In the genomic region with DNA sequence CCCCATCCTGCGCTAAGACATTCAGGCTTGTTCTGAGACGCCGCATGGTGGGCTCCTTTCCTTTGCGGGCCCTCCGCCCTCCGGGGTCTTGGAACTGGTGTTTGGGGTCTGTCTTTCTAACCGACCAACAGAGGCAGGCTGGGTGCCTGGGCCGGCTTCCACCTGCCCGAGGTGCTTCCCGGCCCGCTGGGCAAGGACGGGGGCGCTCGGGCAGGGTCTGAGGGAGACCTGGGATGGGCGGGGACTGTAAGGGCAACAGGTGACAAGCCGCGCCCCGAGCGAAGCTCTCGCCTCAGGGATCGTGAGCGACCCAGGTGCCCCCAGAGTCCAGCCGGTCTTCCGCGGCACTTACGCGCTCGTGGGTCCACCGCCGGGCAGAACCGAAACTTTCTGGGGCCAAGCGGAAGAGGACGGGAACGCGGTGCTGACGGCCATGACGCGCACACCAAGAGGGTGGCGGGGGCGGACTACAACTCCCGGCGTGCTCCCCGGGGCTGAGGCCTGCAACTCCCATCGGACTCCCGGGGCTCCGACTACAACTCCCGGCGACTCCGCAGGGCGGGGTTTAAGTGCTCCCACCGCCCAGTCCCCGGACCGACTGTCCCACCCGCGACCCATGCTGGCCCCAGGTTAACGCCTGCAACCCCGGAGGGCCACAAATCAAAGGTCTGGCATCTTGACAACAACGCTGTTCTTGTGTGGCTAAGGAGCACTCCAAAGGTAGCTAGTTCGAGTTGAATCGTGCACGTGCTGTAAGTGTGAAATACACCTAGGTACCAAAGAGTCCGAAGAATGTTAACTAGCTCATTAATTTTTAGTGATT, we compare ENCODE assay signal across 1 cellular context.
A peak's percentile ranks its signal among the peaks of the same experiment; 100 is the strongest.
TF ChIP-seq lines count a peak whose summit lies in the region.

A gene (minus strand): TSS at position 455 of the 823 bp plus-strand sequence. CDS start 10,914 bp downstream, outside the sequence.

TF ChIP-seq in HepG2, 621 proteins besides CTCF, POLR2A, EP300 and RAD21 (continued from another document and continues in another):
- TF ChIP-seq, protein P1, sequence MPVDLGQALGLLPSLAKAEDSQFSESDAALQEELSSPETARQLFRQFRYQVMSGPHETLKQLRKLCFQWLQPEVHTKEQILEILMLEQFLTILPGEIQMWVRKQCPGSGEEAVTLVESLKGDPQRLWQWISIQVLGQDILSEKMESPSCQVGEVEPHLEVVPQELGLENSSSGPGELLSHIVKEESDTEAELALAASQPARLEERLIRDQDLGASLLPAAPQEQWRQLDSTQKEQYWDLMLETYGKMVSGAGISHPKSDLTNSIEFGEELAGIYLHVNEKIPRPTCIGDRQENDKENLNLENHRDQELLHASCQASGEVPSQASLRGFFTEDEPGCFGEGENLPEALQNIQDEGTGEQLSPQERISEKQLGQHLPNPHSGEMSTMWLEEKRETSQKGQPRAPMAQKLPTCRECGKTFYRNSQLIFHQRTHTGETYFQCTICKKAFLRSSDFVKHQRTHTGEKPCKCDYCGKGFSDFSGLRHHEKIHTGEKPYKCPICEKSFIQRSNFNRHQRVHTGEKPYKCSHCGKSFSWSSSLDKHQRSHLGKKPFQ (CRISPR knock-in tag; IDR thresholded peaks at IDR 0.05; ENCODE audit: insufficient replicate concordance): peak; percentile 85
- TF ChIP-seq HOXA9 (CRISPR knock-in tag; IDR thresholded peaks at IDR 0.05; ENCODE audit: borderline replicate concordance) (no peak), MIER3 (CRISPR knock-in tag; IDR thresholded peaks at IDR 0.05; ENCODE audit: borderline replicate concordance) (peak; percentile 40; the same call in 1 of the 2 replicates), ZNF792 (CRISPR knock-in tag; IDR thresholded peaks at IDR 0.05) (0 out of 2 replicates have a peak, but pooled peaks have one; percentile 36), FOXO1 (CRISPR knock-in tag; IDR thresholded peaks at IDR 0.05) (peak; percentile 29; the same call in 1 of the 2 replicates), ZNF761 (CRISPR knock-in tag; conservative IDR thresholded peaks at IDR 0.05) (peak; percentile 75; the same call in 1 of the 2 replicates), HNRNPH1 (optimal IDR thresholded peaks at IDR 0.05; ENCODE audit: low read depth, low read length) (no peak), ZNF773 (CRISPR knock-in tag; IDR thresholded peaks at IDR 0.05; ENCODE audit: borderline replicate concordance) (no peak; the same call in 1 of the 2 replicates), ASH2L (IDR thresholded peaks at IDR 0.05; ENCODE audit: insufficient read length, low read depth, low read length) (peak; percentile 74), GTF3A (CRISPR knock-in tag; conservative IDR thresholded peaks at IDR 0.05) (no peak), ZIK1 (CRISPR knock-in tag; IDR thresholded peaks at IDR 0.05; ENCODE audit: borderline replicate concordance, low read depth) (no peak), ZSCAN22 (CRISPR knock-in tag; IDR thresholded peaks at IDR 0.05) (no peak), PAF1 (CRISPR knock-in tag; IDR thresholded peaks at IDR 0.05) (no peak), CHCHD3 (CRISPR knock-in tag; IDR thresholded peaks at IDR 0.05) (no peak), SOX6 (IDR thresholded peaks at IDR 0.05) (no peak), SOX6 (CRISPR knock-in tag; IDR thresholded peaks at IDR 0.05) (peak; percentile 70), ZNF75D (CRISPR knock-in tag; IDR thresholded peaks at IDR 0.05; ENCODE audit: borderline replicate concordance) (no peak), ZNF747 (CRISPR knock-in tag; IDR thresholded peaks at IDR 0.05; ENCODE audit: borderline replicate concordance) (no peak), SP4 (CRISPR knock-in tag; IDR thresholded peaks at IDR 0.05) (0 out of 2 replicates have a peak, but pooled peaks have one; percentile 24), MIXL1 (CRISPR knock-in tag; IDR thresholded peaks at IDR 0.05) (no peak), GZF1 (CRISPR knock-in tag; IDR thresholded peaks at IDR 0.05) (peak; percentile 50; the same call in 1 of the 2 replicates), KLF13 (CRISPR knock-in tag; IDR thresholded peaks at IDR 0.05) (no peak), ZSCAN29 (CRISPR knock-in tag; conservative IDR thresholded peaks at IDR 0.05) (peak; percentile 45; the same call in 1 of the 2 replicates), RBM39 (IDR thresholded peaks at IDR 0.05; ENCODE audit: low read depth, low read length, poor library complexity, severe bottlenecking) (peak; percentile 73), IRX3 (CRISPR knock-in tag; IDR thresholded peaks at IDR 0.05; ENCODE audit: borderline replicate concordance, low read depth) (no peak), RNF2 (conservative IDR thresholded peaks at IDR 0.05; ENCODE audit: low read depth) (peak; percentile 77), AGO2 (optimal IDR thresholded peaks at IDR 0.05; ENCODE audit: low read depth, low read length) (peak; percentile 68), EZH2 (conservative IDR thresholded peaks at IDR 0.05; ENCODE audit: low read depth, low read length) (no peak), ZNF296 (CRISPR knock-in tag; conservative IDR thresholded peaks at IDR 0.05) (no peak), PTBP1 (IDR thresholded peaks at IDR 0.05; ENCODE audit: low read depth, low read length, poor library complexity, severe bottlenecking) (no peak), YEATS2 (CRISPR knock-in tag; IDR thresholded peaks at IDR 0.05; ENCODE audit: borderline replicate concordance) (peak; percentile 38; the same call in 1 of the 2 replicates), ZNF878 (CRISPR knock-in tag; IDR thresholded peaks at IDR 0.05) (no peak), SP1 (IDR thresholded peaks at IDR 0.05) (no peak), SP1 (CRISPR knock-in tag; IDR thresholded peaks at IDR 0.05) (peak; percentile 43; the same call in 1 of the 2 replicates), ZNF230 (CRISPR knock-in tag; IDR thresholded peaks at IDR 0.05) (peak; percentile 71), ZFP82 (CRISPR knock-in tag; IDR thresholded peaks at IDR 0.05; ENCODE audit: borderline replicate concordance) (peak; percentile 25; the same call in 1 of the 2 replicates), MYNN (CRISPR knock-in tag; IDR thresholded peaks at IDR 0.05; ENCODE audit: low read depth) (no peak), KLF12 (CRISPR knock-in tag; IDR thresholded peaks at IDR 0.05; ENCODE audit: borderline replicate concordance) (peak; percentile 46; the same call in 1 of the 2 replicates), ZSCAN30 (CRISPR knock-in tag; IDR thresholded peaks at IDR 0.05) (no peak), SUZ12 (IDR thresholded peaks at IDR 0.05; ENCODE audit: low read depth, low read length) (peak; percentile 68), ZNF670 (CRISPR knock-in tag; IDR thresholded peaks at IDR 0.05; ENCODE audit: borderline replicate concordance) (0 out of 2 replicates have a peak, but pooled peaks have one; percentile 23), POGZ (CRISPR knock-in tag; IDR thresholded peaks at IDR 0.05) (peak; percentile 67), DMAP1 (CRISPR knock-in tag; IDR thresholded peaks at IDR 0.05) (0 out of 2 replicates have a peak, but pooled peaks have one; percentile 18), CC2D1A (CRISPR knock-in tag; IDR thresholded peaks at IDR 0.05) (no peak), ZNF737 (CRISPR knock-in tag; IDR thresholded peaks at IDR 0.05; ENCODE audit: borderline replicate concordance) (no peak), CBX2 (IDR thresholded peaks at IDR 0.05; ENCODE audit: low read depth, low read length) (no peak), CBX2 (CRISPR knock-in tag; IDR thresholded peaks at IDR 0.05; ENCODE audit: low read depth) (no peak), SP140L (CRISPR knock-in tag; IDR thresholded peaks at IDR 0.05; ENCODE audit: borderline replicate concordance) (no peak), PHF8 (CRISPR knock-in tag; IDR thresholded peaks at IDR 0.05) (peak; percentile 90), SMYD3 (CRISPR knock-in tag; IDR thresholded peaks at IDR 0.05) (no peak; the same call in 1 of the 2 replicates), ZNF136 (CRISPR knock-in tag; IDR thresholded peaks at IDR 0.05; ENCODE audit: low read depth) (no peak), SNAPC2 (CRISPR knock-in tag; IDR thresholded peaks at IDR 0.05) (no peak), ZBTB7A (CRISPR knock-in tag; IDR thresholded peaks at IDR 0.05) (peak; percentile 37; the same call in 1 of the 2 replicates)
- TF ChIP-seq, protein P2, sequence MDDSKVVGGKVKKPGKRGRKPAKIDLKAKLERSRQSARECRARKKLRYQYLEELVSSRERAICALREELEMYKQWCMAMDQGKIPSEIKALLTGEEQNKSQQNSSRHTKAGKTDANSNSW (CRISPR knock-in tag; IDR thresholded peaks at IDR 0.05; ENCODE audit: borderline replicate concordance): no peak; the same call in 1 of the 2 replicates
- TF ChIP-seq, protein P3, sequence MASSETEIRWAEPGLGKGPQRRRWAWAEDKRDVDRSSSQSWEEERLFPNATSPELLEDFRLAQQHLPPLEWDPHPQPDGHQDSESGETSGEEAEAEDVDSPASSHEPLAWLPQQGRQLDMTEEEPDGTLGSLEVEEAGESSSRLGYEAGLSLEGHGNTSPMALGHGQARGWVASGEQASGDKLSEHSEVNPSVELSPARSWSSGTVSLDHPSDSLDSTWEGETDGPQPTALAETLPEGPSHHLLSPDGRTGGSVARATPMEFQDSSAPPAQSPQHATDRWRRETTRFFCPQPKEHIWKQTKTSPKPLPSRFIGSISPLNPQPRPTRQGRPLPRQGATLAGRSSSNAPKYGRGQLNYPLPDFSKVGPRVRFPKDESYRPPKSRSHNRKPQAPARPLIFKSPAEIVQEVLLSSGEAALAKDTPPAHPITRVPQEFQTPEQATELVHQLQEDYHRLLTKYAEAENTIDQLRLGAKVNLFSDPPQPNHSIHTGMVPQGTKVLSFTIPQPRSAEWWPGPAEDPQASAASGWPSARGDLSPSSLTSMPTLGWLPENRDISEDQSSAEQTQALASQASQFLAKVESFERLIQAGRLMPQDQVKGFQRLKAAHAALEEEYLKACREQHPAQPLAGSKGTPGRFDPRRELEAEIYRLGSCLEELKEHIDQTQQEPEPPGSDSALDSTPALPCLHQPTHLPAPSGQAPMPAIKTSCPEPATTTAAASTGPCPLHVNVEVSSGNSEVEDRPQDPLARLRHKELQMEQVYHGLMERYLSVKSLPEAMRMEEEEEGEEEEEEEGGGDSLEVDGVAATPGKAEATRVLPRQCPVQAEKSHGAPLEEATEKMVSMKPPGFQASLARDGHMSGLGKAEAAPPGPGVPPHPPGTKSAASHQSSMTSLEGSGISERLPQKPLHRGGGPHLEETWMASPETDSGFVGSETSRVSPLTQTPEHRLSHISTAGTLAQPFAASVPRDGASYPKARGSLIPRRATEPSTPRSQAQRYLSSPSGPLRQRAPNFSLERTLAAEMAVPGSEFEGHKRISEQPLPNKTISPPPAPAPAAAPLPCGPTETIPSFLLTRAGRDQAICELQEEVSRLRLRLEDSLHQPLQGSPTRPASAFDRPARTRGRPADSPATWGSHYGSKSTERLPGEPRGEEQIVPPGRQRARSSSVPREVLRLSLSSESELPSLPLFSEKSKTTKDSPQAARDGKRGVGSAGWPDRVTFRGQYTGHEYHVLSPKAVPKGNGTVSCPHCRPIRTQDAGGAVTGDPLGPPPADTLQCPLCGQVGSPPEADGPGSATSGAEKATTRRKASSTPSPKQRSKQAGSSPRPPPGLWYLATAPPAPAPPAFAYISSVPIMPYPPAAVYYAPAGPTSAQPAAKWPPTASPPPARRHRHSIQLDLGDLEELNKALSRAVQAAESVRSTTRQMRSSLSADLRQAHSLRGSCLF (CRISPR knock-in tag; IDR thresholded peaks at IDR 0.05; ENCODE audit: borderline replicate concordance): no peak
- TF ChIP-seq, protein P4, sequence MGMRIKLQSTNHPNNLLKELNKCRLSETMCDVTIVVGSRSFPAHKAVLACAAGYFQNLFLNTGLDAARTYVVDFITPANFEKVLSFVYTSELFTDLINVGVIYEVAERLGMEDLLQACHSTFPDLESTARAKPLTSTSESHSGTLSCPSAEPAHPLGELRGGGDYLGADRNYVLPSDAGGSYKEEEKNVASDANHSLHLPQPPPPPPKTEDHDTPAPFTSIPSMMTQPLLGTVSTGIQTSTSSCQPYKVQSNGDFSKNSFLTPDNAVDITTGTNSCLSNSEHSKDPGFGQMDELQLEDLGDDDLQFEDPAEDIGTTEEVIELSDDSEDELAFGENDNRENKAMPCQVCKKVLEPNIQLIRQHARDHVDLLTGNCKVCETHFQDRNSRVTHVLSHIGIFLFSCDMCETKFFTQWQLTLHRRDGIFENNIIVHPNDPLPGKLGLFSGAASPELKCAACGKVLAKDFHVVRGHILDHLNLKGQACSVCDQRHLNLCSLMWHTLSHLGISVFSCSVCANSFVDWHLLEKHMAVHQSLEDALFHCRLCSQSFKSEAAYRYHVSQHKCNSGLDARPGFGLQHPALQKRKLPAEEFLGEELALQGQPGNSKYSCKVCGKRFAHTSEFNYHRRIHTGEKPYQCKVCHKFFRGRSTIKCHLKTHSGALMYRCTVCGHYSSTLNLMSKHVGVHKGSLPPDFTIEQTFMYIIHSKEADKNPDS (CRISPR knock-in tag; IDR thresholded peaks at IDR 0.05): peak; percentile 11; the same call in 1 of the 2 replicates
- TF ChIP-seq, protein P5, sequence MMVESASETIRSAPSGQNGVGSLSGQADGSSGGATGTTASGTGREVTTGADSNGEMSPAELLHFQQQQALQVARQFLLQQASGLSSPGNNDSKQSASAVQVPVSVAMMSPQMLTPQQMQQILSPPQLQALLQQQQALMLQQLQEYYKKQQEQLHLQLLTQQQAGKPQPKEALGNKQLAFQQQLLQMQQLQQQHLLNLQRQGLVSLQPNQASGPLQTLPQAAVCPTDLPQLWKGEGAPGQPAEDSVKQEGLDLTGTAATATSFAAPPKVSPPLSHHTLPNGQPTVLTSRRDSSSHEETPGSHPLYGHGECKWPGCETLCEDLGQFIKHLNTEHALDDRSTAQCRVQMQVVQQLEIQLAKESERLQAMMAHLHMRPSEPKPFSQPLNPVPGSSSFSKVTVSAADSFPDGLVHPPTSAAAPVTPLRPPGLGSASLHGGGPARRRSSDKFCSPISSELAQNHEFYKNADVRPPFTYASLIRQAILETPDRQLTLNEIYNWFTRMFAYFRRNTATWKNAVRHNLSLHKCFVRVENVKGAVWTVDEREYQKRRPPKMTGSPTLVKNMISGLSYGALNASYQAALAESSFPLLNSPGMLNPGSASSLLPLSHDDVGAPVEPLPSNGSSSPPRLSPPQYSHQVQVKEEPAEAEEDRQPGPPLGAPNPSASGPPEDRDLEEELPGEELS (CRISPR knock-in tag; IDR thresholded peaks at IDR 0.05): no peak
- TF ChIP-seq, protein P6, sequence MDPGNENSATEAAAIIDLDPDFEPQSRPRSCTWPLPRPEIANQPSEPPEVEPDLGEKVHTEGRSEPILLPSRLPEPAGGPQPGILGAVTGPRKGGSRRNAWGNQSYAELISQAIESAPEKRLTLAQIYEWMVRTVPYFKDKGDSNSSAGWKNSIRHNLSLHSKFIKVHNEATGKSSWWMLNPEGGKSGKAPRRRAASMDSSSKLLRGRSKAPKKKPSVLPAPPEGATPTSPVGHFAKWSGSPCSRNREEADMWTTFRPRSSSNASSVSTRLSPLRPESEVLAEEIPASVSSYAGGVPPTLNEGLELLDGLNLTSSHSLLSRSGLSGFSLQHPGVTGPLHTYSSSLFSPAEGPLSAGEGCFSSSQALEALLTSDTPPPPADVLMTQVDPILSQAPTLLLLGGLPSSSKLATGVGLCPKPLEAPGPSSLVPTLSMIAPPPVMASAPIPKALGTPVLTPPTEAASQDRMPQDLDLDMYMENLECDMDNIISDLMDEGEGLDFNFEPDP (CRISPR knock-in tag; conservative IDR thresholded peaks at IDR 0.05): no peak
